ENCODE assay signal across 7 cellular contexts in genomic region chr10:91389636-91390512, GRCh38. TPM values are rescaled to one million over a fixed set of nuclear protein-coding genes. Genes with fewer than 3 reads are reported as not detected.
DNase-seq lines count a peak whose midpoint lies in the region; ATAC-seq, FAIRE-seq and TF ChIP-seq lines count a peak whose summit lies in the region.

No MANE protein-coding gene starts in this region.

- intact Hi-C loops in left lung (cut with DNase I) = no loop called here

- no peak for FAIRE-seq in urothelium cell line (lab: Jason Lieb, UNC)

- H3K27ac ChIP-seq in left lung = no peak overlapping the region

- H3K4me1 ChIP-seq in left lung = no peaks in the 10 kb centered on the region

- peak; percentile 52 to 73 for TF ChIP-seq CTCF in left lung (IDR thresholded peaks at IDR 0.05)

- DNase-seq in GM03348 (ENCODE audit: low spot score) = peak; percentile 56
- peak; percentile 26 for DNase-seq in NCI-H82 treated with DMSO at 0.1 percent for 48 hours (lab: John Stamatoyannopoulos, UW; ENCODE audit: unreplicated experiment)
- peak; percentile 65 for DNase-seq in central memory CD4-positive, alpha-beta T cell
- DNase-seq in left lung = no peak
- peak; percentile 26 for DNase-seq in urothelium cell line (ENCODE audit: low spot score)

- no peaks in the 10 kb centered on the region for H3K36me3 ChIP-seq in left lung

- no peak overlapping the region for H3K4me3 ChIP-seq in left lung

- no peaks in the 10 kb centered on the region for H3K9me3 ChIP-seq in left lung

- peak; percentile 82 for ATAC-seq in GM21360 (IDR thresholded peaks at IDR 0.05; ENCODE audit: unreplicated experiment)
- peak; percentile 86 for ATAC-seq in HG03521 (IDR thresholded peaks at IDR 0.05; ENCODE audit: unreplicated experiment)
- ATAC-seq in left lung = peak; percentile 93

- H3K27me3 ChIP-seq in left lung = no peaks in the 10 kb centered on the region

RNA-seq across cellular contexts. Expression of gene HECTD2, which starts 20.3 kb away (rescaled TPM):
- 10 to 100 TPM in 1 of 2 donors, 1 to 10 TPM in 1; 9.9 to 15.8 TPM for total RNA-seq in left lung

Comparison
In these comparisons a context has a peak if more than half of its experiments do, and no peak if none do; other contexts are left out.
1. DNase-seq: peak in GM03348 (single experiment), NCI-H82 treated with DMSO at 0.1 percent for 48 hours (single experiment), central memory CD4-positive, alpha-beta T cell (single experiment) and urothelium cell line (single experiment); none in left lung (0 of 2).
2. Peak in every context shown above with its lines, with median percentiles within 50 percentile points of each other: ATAC-seq.